1 cellular context compared by ENCODE assay signal in the genomic region with DNA sequence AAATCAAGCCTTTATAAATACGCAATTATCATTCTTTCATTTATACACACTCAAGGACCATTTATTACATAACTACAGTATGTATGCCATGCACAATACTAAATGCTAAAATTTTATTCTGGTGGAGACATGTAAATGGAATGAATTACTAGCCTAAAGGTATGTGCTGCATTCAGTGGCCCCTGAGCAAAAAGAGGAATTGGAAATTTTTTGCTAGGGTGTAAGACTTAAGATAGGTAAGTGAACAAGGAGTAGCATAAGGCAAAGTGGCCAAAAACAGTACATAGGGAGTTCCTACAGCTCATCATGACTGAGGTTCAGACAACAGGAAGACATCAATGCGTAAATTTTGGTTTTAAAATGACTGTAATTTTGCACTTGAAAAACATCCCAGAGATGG.
A peak's percentile ranks its signal among the peaks of the same experiment; 100 is the strongest.
TF ChIP-seq lines count a peak whose summit lies in the region.

No MANE protein-coding gene starts in this region.

TF ChIP-seq in HEK293, 187 proteins besides CTCF, POLR2A, EP300 and RAD21:
- TF ChIP-seq ZNF600 (tag by site-specific recombination; IDR thresholded peaks at IDR 0.05) (peak; percentile 7; the same call in 1 of the 2 replicates), KLF9 (tag by site-specific recombination; IDR thresholded peaks at IDR 0.05; ENCODE audit: low read depth) (no peak), SP7 (tag by site-specific recombination; IDR thresholded peaks at IDR 0.05) (0 out of 2 replicates have a peak, but pooled peaks have one; percentile 7), ZNF394 (tag by site-specific recombination; IDR thresholded peaks at IDR 0.05; ENCODE audit: borderline replicate concordance) (0 out of 2 replicates have a peak, but pooled peaks have one; percentile 18)
